In genomic region chr1:219227731-219228419, GRCh38 we compare ENCODE assay signal across 20 cellular contexts. TPM values are rescaled to one million over a fixed set of nuclear protein-coding genes. Genes with fewer than 3 reads are reported as not detected.
DNase-seq lines count a peak whose midpoint lies in the region; ATAC-seq and TF ChIP-seq lines count a peak whose summit lies in the region.
"Had no signal": no experiment of that assay in that cellular context is flagged by ENCODE, and none has a peak within 500 bp of the region (broad histone marks: within the 10 kb centered on the region; RNA-seq: fewer than 3 reads in every experiment).

No MANE protein-coding gene starts in this region.

- WGBS in right cardiac atrium, result 75% methylated on average over 8 of the region's 8 CpGs

- ATAC-seq in right cardiac atrium, result peak; percentile 61 to 70
- peak; percentile 63 for ATAC-seq in left lobe of liver
- ATAC-seq in HG03378 (IDR thresholded peaks at IDR 0.05; ENCODE audit: unreplicated experiment), result no peak
- no peak for ATAC-seq in HG03159 (IDR thresholded peaks at IDR 0.05; ENCODE audit: unreplicated experiment)
- ATAC-seq: activated CD8-positive, alpha-beta T cell treated with anti-CD3 and anti-CD28 coated beads for 36 hours had no signal

- H3K27me3 ChIP-seq in right cardiac atrium (ENCODE audit: control insufficient read depth, insufficient read depth), result no peaks in the 10 kb centered on the region
- no peaks in the 10 kb centered on the region for H3K27me3 ChIP-seq in left ventricle myocardium inferior (ENCODE audit: low read depth)
- H3K27me3 ChIP-seq: BE2C, SJCRH30 had no signal

- DNase-seq in right cardiac atrium (peak in 2 of 3 donors; percentile 37 to 47), left ventricle myocardium inferior (no peak), choroid plexus epithelial cell (ENCODE audit: low read depth) (peak; percentile 31), left lobe of liver (ENCODE audit: low spot score) (no peak), NCI-H1092 (lab: John Stamatoyannopoulos, UW) (no peak), HuH-7.5 (ENCODE audit: low spot score) (no peak)
- DNase-seq: activated CD4-positive, CD25-positive, alpha-beta regulatory T cell treated with anti-CD3 and anti-CD28 coated beads, Interleukin-2, amount 50 U/mL, for 72 hours; activated CD8-positive, alpha-beta T cell treated with anti-CD3 and anti-CD28 coated beads for 36 hours; activated effector memory CD4-positive, alpha-beta T cell treated with Interleukin-2 at 50 U/mL for 16 hours; activated naive CD8-positive, alpha-beta T cell treated with anti-CD3 and anti-CD28 coated beads, Interleukin-2, amount 10 ng/mL, durations not matched to agents 7 days and 5 days; BE2C; effector CD4-positive, alpha-beta T cell; NCI-H1417 treated with DMSO at 0.1 percent for 48 hours; NCI-H446 treated with DMSO at 0.1 percent for 48 hours; posterior cingulate gyrus; SJCRH30; stimulated activated CD8-positive, alpha-beta memory T cell treated with anti-CD3 and anti-CD28 coated beads, Interleukin-4, amount 100 ng/mL, for 48 hours; T-helper 1 cell had no signal

- TF ChIP-seq CTCF in left ventricle myocardium inferior (IDR thresholded peaks at IDR 0.05; ENCODE audit: borderline replicate concordance) (no peak), choroid plexus epithelial cell (conservative IDR thresholded peaks at IDR 0.05; ENCODE audit: low read depth, low read length) (no peak)

- H3K4me1 ChIP-seq in right cardiac atrium (ENCODE audit: control insufficient read depth, insufficient read depth, low read length) (no peaks in the 10 kb centered on the region), left ventricle myocardium inferior (no peaks in the 10 kb centered on the region)
- H3K4me1 ChIP-seq: BE2C, SJCRH30 had no signal

- intact Hi-C loops in right cardiac atrium (cut with DNase I) (no loop called here), left ventricle myocardium inferior (cut with micrococcal nuclease) (loop anchor here (10.0 kb wide), 1 partner anchor 337 kb away; no protein-coding TSS in a partner anchor)

- H3K4me3 ChIP-seq in right cardiac atrium (ENCODE audit: low read length), result no peak overlapping the region
- H3K4me3 ChIP-seq in left ventricle myocardium inferior, result no peak overlapping the region
- no peak overlapping the region for H3K4me3 ChIP-seq in choroid plexus epithelial cell (ENCODE audit: low read depth, low read length)
- H3K4me3 ChIP-seq: SJCRH30 had no signal

- H3K9me3 ChIP-seq in right cardiac atrium (ENCODE audit: control insufficient read depth, low read length) (no peaks in the 10 kb centered on the region), left ventricle myocardium inferior (replicated peaks) (no peaks in the 10 kb centered on the region)
- H3K9me3 ChIP-seq: BE2C, SJCRH30 had no signal

- peaks cover 15% of the 10 kb centered on the region for H3K36me3 ChIP-seq in left ventricle myocardium inferior
- H3K36me3 ChIP-seq: BE2C, SJCRH30 had no signal

- H3K27ac ChIP-seq in right cardiac atrium (ENCODE audit: low read length), result no peak overlapping the region
- no peak overlapping the region for H3K27ac ChIP-seq in left ventricle myocardium inferior (replicated peaks)
- H3K27ac ChIP-seq: SJCRH30 had no signal

RNA-seq across cellular contexts. Expression of gene LYPLAL1, which starts 54.2 kb away (rescaled TPM):
- total RNA-seq in right cardiac atrium (10 to 100 TPM; 52.6 to 84.2 (median 58.2) TPM), left ventricle myocardium inferior (85.8 TPM), left lobe of liver (17.3 TPM)
- polyA plus RNA-seq in right cardiac atrium, result 45.8 TPM

Comparison
In these comparisons a context has a peak if more than half of its experiments do, and no peak if none do; other contexts are left out.
1. DNase-seq: peak in right cardiac atrium (2 of 3) and choroid plexus epithelial cell (single experiment); none in left ventricle myocardium inferior (single experiment), left lobe of liver (single experiment), NCI-H1092 (single experiment) and HuH-7.5 (single experiment).
2. ATAC-seq: peak in right cardiac atrium (2 of 2) and left lobe of liver (single experiment); none in HG03378 (single experiment) and HG03159 (single experiment).